In genomic region chr7:66330961-66331360, GRCh38 we compare ENCODE assay signal across 14 cellular contexts.
A peak's percentile ranks its signal among the peaks of the same experiment; 100 is the strongest.
DNase-seq lines count a peak whose midpoint lies in the region; ATAC-seq and TF ChIP-seq lines count a peak whose summit lies in the region.
"Had no signal": no experiment of that assay in that cellular context is flagged by ENCODE, and none has a peak within 500 bp of the region (broad histone marks: within the 10 kb centered on the region; RNA-seq: fewer than 3 reads in every experiment).

No MANE protein-coding gene starts in this region.

- 50 to 78% methylated on average over 1 of the region's 1 CpG for WGBS in esophagus squamous epithelium, 2 donors

- BruUV-seq in OCI-LY7 (replicated peaks; lab: Mats Ljungman, UMichigan), result no TSS peak

- no peak for TF ChIP-seq POLR2A in esophagus squamous epithelium (IDR thresholded peaks at IDR 0.05)

- H3K79me2 ChIP-seq in OCI-LY7 (ENCODE audit: insufficient read depth, low read depth, low read length), result no peaks in the 10 kb centered on the region

- H3K4me2 ChIP-seq in OCI-LY7 (ENCODE audit: low read length), result no peak overlapping the region

- H4K20me1 ChIP-seq in OCI-LY7 (ENCODE audit: insufficient read depth, low read length), result no peaks in the 10 kb centered on the region

- H3K9me2 ChIP-seq in OCI-LY7 (ENCODE audit: insufficient read depth, low read length), result no peaks in the 10 kb centered on the region

- H3K36me3 ChIP-seq in esophagus squamous epithelium, result no peaks in the 10 kb centered on the region
- no peaks in the 10 kb centered on the region for H3K36me3 ChIP-seq in OCI-LY7 (ENCODE audit: insufficient read depth, low read length)
- H3K36me3 ChIP-seq: thoracic aorta had no signal

- H3K4me3 ChIP-seq in esophagus squamous epithelium, result no peak overlapping the region
- H3K4me3 ChIP-seq in OCI-LY7 (ENCODE audit: low read depth, low read length, poor library complexity, severe bottlenecking), result no peak overlapping the region
- H3K4me3 ChIP-seq: skin epidermis, thoracic aorta had no signal

- DNase-seq in NCI-H2107 (lab: John Stamatoyannopoulos, UW), result peak; percentile 27
- DNase-seq in NCI-H2107 treated with DMSO at 0.1 percent for 48 hours (lab: John Stamatoyannopoulos, UW; ENCODE audit: unreplicated experiment), result no peak
- no peak for DNase-seq in esophagus squamous epithelium (lab: John Stamatoyannopoulos, UW)
- peak; percentile 16 to 29 for DNase-seq in left colon
- peak; percentile 69 for DNase-seq in ureter (ENCODE audit: low spot score)
- no peak for DNase-seq in OCI-LY7 (ENCODE audit: low spot score)
- no peak for DNase-seq in GM10266 (ENCODE audit: extremely low spot score)
- DNase-seq: activated T-cell treated with anti-CD3 and anti-CD28 coated beads, Interleukin-2, amount 50 U/mL, for 1 hour; naive B cell; NCI-H774 had no signal

- TF ChIP-seq CTCF in esophagus squamous epithelium (IDR thresholded peaks at IDR 0.05) (no peak), OCI-LY7 (conservative IDR thresholded peaks at IDR 0.05; ENCODE audit: low read length) (no peak), GM10266 (IDR thresholded peaks at IDR 0.05; ENCODE audit: control insufficient read depth, insufficient read depth, low read depth, missing control alignments) (no peak)

- H3K27ac ChIP-seq in esophagus squamous epithelium (peak overlapping the region in 3 of 4 donors; percentile 7 to 53 (median 50)), OCI-LY7 (ENCODE audit: low read depth, low read length, poor library complexity, severe bottlenecking) (no peak overlapping the region)
- H3K27ac ChIP-seq: 22Rv1 had no signal

- H2AFZ ChIP-seq in OCI-LY7 (ENCODE audit: low read length), result no peak overlapping the region

- ATAC-seq in left colon, result no peak
- ATAC-seq in GM21360 (IDR thresholded peaks at IDR 0.05; ENCODE audit: unreplicated experiment), result no peak

- no peaks in the 10 kb centered on the region for H3K27me3 ChIP-seq in esophagus squamous epithelium

- intact Hi-C loops in esophagus squamous epithelium (cut with DNase I), result no loop called here
- intact Hi-C loops in left colon (cut with DNase I, micrococcal nuclease), result no loop called here
- intact Hi-C loops in OCI-LY7 (cut with micrococcal nuclease; ENCODE audit: unreplicated experiment), result no loop called here

- H3K9me3 ChIP-seq in esophagus squamous epithelium (no peaks in the 10 kb centered on the region), OCI-LY7 (ENCODE audit: low read length) (no peaks in the 10 kb centered on the region)
- H3K9me3 ChIP-seq: thoracic aorta had no signal

- CTCF ChIA-PET in OCI-LY7 (lab: Charles Lee; ENCODE audit: unreplicated experiment), result no interaction called here

- POLR2A ChIA-PET in OCI-LY7 (lab: Charles Lee), result no interaction called here

- H3K4me1 ChIP-seq in esophagus squamous epithelium, result peaks cover 0 to 55% (median 10%) of the 10 kb centered on the region in 3 donors
- no peaks in the 10 kb centered on the region for H3K4me1 ChIP-seq in OCI-LY7 (ENCODE audit: insufficient read depth, low read length, poor library complexity, severe bottlenecking)

Comparison
In these comparisons a context has a peak if more than half of its experiments do, and no peak if none do; other contexts are left out.
1. DNase-seq: peak in NCI-H2107 (single experiment), left colon (2 of 2) and ureter (single experiment); none in NCI-H2107 treated with DMSO at 0.1 percent for 48 hours (single experiment), esophagus squamous epithelium (single experiment), OCI-LY7 (single experiment) and GM10266 (single experiment).